In genomic region chr21:35258521-35258920, GRCh38 we compare ENCODE assay signal across 27 cellular contexts.
"Had no signal": no experiment of that assay in that cellular context is flagged by ENCODE, and none has a peak within 500 bp of the region (broad histone marks: within the 10 kb centered on the region; RNA-seq: fewer than 3 reads in every experiment).

No MANE protein-coding gene starts in this region.

- H3K27me3 ChIP-seq: heart right ventricle, left lung, neural progenitor cell, ovary, testis, tibial nerve, upper lobe of right lung, uterus had no signal

- DNase-seq: dermis blood vessel endothelial cell; effector memory CD8-positive, alpha-beta T cell; foreskin fibroblast; glutamatergic neuron; heart right ventricle; hippocampal formation; left cardiac atrium; left lung; mesendoderm; midbrain; naive thymus-derived CD4-positive, alpha-beta T cell; ovary; posterior cingulate gyrus; right lobe of liver; stimulated activated CD4-positive, alpha-beta T cell treated with anti-CD3 and anti-CD28 coated beads, Interleukin-2, amount 100 ng/mL, for 24 hours; stimulated activated CD4-positive, alpha-beta T cell treated with anti-CD3 and anti-CD28 coated beads, Interleukin-4, amount 100 ng/mL, for 4 hours; stimulated activated naive CD8-positive, alpha-beta T cell treated with anti-CD3 and anti-CD28 coated beads, Interleukin-15, Interleukin-2, amounts not matched to agents 100 U/mL and 50 U/mL, for 24 hours; substantia nigra; testis; upper lobe of right lung; uterus had no signal

- H3K27me3 Mint-ChIP-seq: stimulated activated memory B cell treated with anti-CD40 and anti-IgM and Interleukin-4, amounts not matched to agents 10 μg/mL and 1 μg/mL and 100 μg/mL, for 72 hours had no signal

- H3K36me3 Mint-ChIP-seq: neural progenitor cell; stimulated activated memory B cell treated with anti-CD40 and anti-IgM and Interleukin-4, amounts not matched to agents 10 μg/mL and 1 μg/mL and 100 μg/mL, for 72 hours had no signal

- H3K4me1 Mint-ChIP-seq: naive thymus-derived CD4-positive, alpha-beta T cell; stimulated activated memory B cell treated with anti-CD40 and anti-IgM and Interleukin-4, amounts not matched to agents 10 μg/mL and 1 μg/mL and 100 μg/mL, for 72 hours had no signal

- H3K4me3 Mint-ChIP-seq: effector memory CD8-positive, alpha-beta T cell; naive thymus-derived CD4-positive, alpha-beta T cell; nephron; neural progenitor cell; stimulated activated memory B cell treated with anti-CD40 and anti-IgM and Interleukin-4, amounts not matched to agents 10 μg/mL and 1 μg/mL and 100 μg/mL, for 72 hours had no signal

- H3K36me3 ChIP-seq: heart right ventricle, left lung, neural progenitor cell, ovary, right lobe of liver, tibial nerve, upper lobe of right lung, uterus had no signal

- H3K27ac ChIP-seq: coronary artery, neural progenitor cell, ovary, right lobe of liver, testis, upper lobe of right lung, uterus had no signal

- H3K4me3 ChIP-seq: coronary artery, heart right ventricle, left lung, neural progenitor cell, ovary, right lobe of liver, testis, tibial nerve, upper lobe of right lung, uterus had no signal

- ATAC-seq: effector memory CD8-positive, alpha-beta T cell; esophagus mucosa; heart right ventricle; left cardiac atrium; left lung; naive thymus-derived CD4-positive, alpha-beta T cell; right lobe of liver; stimulated activated memory B cell treated with anti-CD40 and anti-IgM and Interleukin-4, amounts not matched to agents 10 μg/mL and 1 μg/mL and 100 μg/mL, for 72 hours; stimulated activated naive CD8-positive, alpha-beta T cell treated with anti-CD3 and anti-CD28 coated beads, Interleukin-15, Interleukin-2, amounts not matched to agents 100 U/mL and 50 U/mL, for 24 hours; upper lobe of right lung had no signal

- H3K4me2 ChIP-seq: neural progenitor cell had no signal

- H3K9me3 Mint-ChIP-seq: effector memory CD8-positive, alpha-beta T cell; stimulated activated memory B cell treated with anti-CD40 and anti-IgM and Interleukin-4, amounts not matched to agents 10 μg/mL and 1 μg/mL and 100 μg/mL, for 72 hours had no signal

- H3K4me1 ChIP-seq: left lung, right lobe of liver, testis, uterus had no signal

- H2AFZ ChIP-seq: neural progenitor cell had no signal

- H3K27ac Mint-ChIP-seq: effector memory CD8-positive, alpha-beta T cell; naive thymus-derived CD4-positive, alpha-beta T cell; neural progenitor cell; stimulated activated memory B cell treated with anti-CD40 and anti-IgM and Interleukin-4, amounts not matched to agents 10 μg/mL and 1 μg/mL and 100 μg/mL, for 72 hours had no signal

- H3K9me3 ChIP-seq: left lung, ovary, right lobe of liver, testis, tibial nerve, upper lobe of right lung, uterus had no signal
